ENCODE assay signal across 27 cellular contexts in genomic region chr2:33696234-33696633, GRCh38.
DNase-seq lines count a peak whose midpoint lies in the region; TF ChIP-seq lines count a peak whose summit lies in the region.
"Had no signal": no experiment of that assay in that cellular context is flagged by ENCODE, and none has a peak within 500 bp of the region (broad histone marks: within the 10 kb centered on the region; RNA-seq: fewer than 3 reads in every experiment).

No MANE protein-coding gene starts in this region.

- H3F3A ChIP-seq in neural cell (ENCODE audit: insufficient read depth, low read length, poor library complexity, severe bottlenecking) = no peaks in the 10 kb centered on the region

- H3K4me2 ChIP-seq in neural cell (ENCODE audit: low read length) = no peak overlapping the region
- H3K4me2 ChIP-seq: A549; BLaER1; BLaER1 treated with 17β-estradiol and CSF1 and Interleukin-3, amounts not matched to agents 10 nM and 100 nM had no signal

- H3K79me2 ChIP-seq in neural cell (replicated peaks; ENCODE audit: insufficient read depth, low read length) = no peaks in the 10 kb centered on the region

- TF ChIP-seq EP300 in neural cell (conservative IDR thresholded peaks at IDR 0.05; ENCODE audit: poor library complexity, severe bottlenecking) = peak; percentile 77

- peak; percentile 68 for TF ChIP-seq RAD21 in neural cell (conservative IDR thresholded peaks at IDR 0.05)

- peak overlapping the region; percentile 3 for H3K9ac ChIP-seq in neural cell (ENCODE audit: low read length)
- H3K9ac ChIP-seq: BLaER1; BLaER1 treated with 17β-estradiol and CSF1 and Interleukin-3, amounts not matched to agents 10 nM and 100 nM had no signal

- H4K20me1 ChIP-seq in neural cell (ENCODE audit: insufficient read depth) = no peaks in the 10 kb centered on the region
- H4K20me1 ChIP-seq: BLaER1; BLaER1 treated with 17β-estradiol and CSF1 and Interleukin-3, amounts not matched to agents 10 nM and 100 nM had no signal

- peak overlapping the region; percentile 47 for H3K27ac ChIP-seq in neural cell (ENCODE audit: low read length)
- H3K27ac ChIP-seq: 22Rv1; A549; BLaER1; BLaER1 treated with 17β-estradiol and CSF1 and Interleukin-3, amounts not matched to agents 10 nM and 100 nM; C4-2B had no signal

- H2AFZ ChIP-seq in neural cell (ENCODE audit: low read depth, low read length) = peak overlapping the region; percentile 15

- no peaks in the 10 kb centered on the region for H3K9me3 ChIP-seq in neural cell (ENCODE audit: low read length)
- H3K9me3 ChIP-seq: A549, BE2C, Caco-2 had no signal

- no peaks in the 10 kb centered on the region for H3K27me3 ChIP-seq in neural cell (ENCODE audit: insufficient read depth, low read depth, low read length)
- H3K27me3 ChIP-seq: BLaER1; BLaER1 treated with 17β-estradiol and CSF1 and Interleukin-3, amounts not matched to agents 10 nM and 100 nM had no signal

- no peaks in the 10 kb centered on the region for H3K9me2 ChIP-seq in neural cell (ENCODE audit: insufficient read depth, low read length)

- H3K36me3 ChIP-seq in neural cell (ENCODE audit: insufficient read depth, low read length) = no peaks in the 10 kb centered on the region
- H3K36me3 ChIP-seq: BE2C; BLaER1; BLaER1 treated with 17β-estradiol and CSF1 and Interleukin-3, amounts not matched to agents 10 nM and 100 nM had no signal

- H3K4me3 ChIP-seq in neural cell (ENCODE audit: low read length) = no peak overlapping the region
- H3K4me3 ChIP-seq: A549; BLaER1; BLaER1 treated with 17β-estradiol and CSF1 and Interleukin-3, amounts not matched to agents 10 nM and 100 nM had no signal

- TF ChIP-seq CTCF in neural cell (IDR thresholded peaks at IDR 0.05; ENCODE audit: poor library complexity, severe bottlenecking) = peak; percentile 58

- DNase-seq in NOMO-1 treated with DMSO at 0.1 percent for 48 hours (lab: John Stamatoyannopoulos, UW; ENCODE audit: unreplicated experiment) = no peak
- DNase-seq: 8988T; ACHN; AML-193; BE2C; C1 segment of cervical spinal cord; Caco-2; Calu3; CD4-positive, alpha-beta memory T cell; CD4-positive, alpha-beta T cell; CD4-positive, CD25-positive, alpha-beta regulatory T cell; CD8-positive, alpha-beta memory T cell; CD8-positive, alpha-beta T cell; COR-L47; DMS 273 treated with DMSO at 0.1 percent for 48 hours; DMS153; DMS53; DMS79; DMS79 treated with DMSO at 0.1 percent for 48 hours; DND-41; EL had no signal

TF ChIP-seq in neural cell, 6 proteins besides CTCF, POLR2A, EP300 and RAD21:
- TF ChIP-seq TAF1 (IDR thresholded peaks at IDR 0.05; ENCODE audit: low read depth) (no peak), POLR2AphosphoS5 (IDR thresholded peaks at IDR 0.05) (peak; percentile 49), MXI1 (conservative IDR thresholded peaks at IDR 0.05; ENCODE audit: poor library complexity, severe bottlenecking) (no peak), EZH2 (IDR thresholded peaks at IDR 0.05; ENCODE audit: borderline replicate concordance, insufficient read depth, low read length, poor library complexity, severe bottlenecking) (no peak), SMC3 (conservative IDR thresholded peaks at IDR 0.05; ENCODE audit: poor library complexity) (peak; percentile 29), REST (IDR thresholded peaks at IDR 0.05; ENCODE audit: borderline replicate concordance) (no peak)
